Comparison of ENCODE assay signal across 19 cellular contexts in genomic region chr10:17354781-17355180, GRCh38.
DNase-seq lines count a peak whose midpoint lies in the region; TF ChIP-seq lines count a peak whose summit lies in the region.
"Had no signal": no experiment of that assay in that cellular context is flagged by ENCODE, and none has a peak within 500 bp of the region (broad histone marks: within the 10 kb centered on the region; RNA-seq: fewer than 3 reads in every experiment).

No MANE protein-coding gene starts in this region.

- no peaks in the 10 kb centered on the region for H3K9me2 ChIP-seq in GM23248 (ENCODE audit: insufficient read depth)

- no peaks in the 10 kb centered on the region for H3K9me3 ChIP-seq in GM23248 (ENCODE audit: low read depth)
- H3K9me3 ChIP-seq: HAP-1 had no signal

- no peaks in the 10 kb centered on the region for H4K20me1 ChIP-seq in GM23248 (ENCODE audit: insufficient read depth)

- 36 to 41% methylated on average over 5 of the region's 5 CpGs for WGBS in GM23248 (ENCODE audit: low coverage in 1 of 2, low lambda C conversion rate in 2 of 2, missing lambda C conversion rate in 2 of 2), 2 experiments

- peaks cover 1% of the 10 kb centered on the region; the same call in 1 of the 2 replicates for H3F3A ChIP-seq in GM23248 (ENCODE audit: insufficient read depth)

- DNase-seq in AG08395 (ENCODE audit: low spot score) (peak; percentile 18), GM23248 (peak; percentile 32), astrocyte of the hippocampus (ENCODE audit: low read depth, low spot score) (peak; percentile 42), fibroblast of the aortic adventitia (ENCODE audit: low read depth) (peak; percentile 40), SW 1271 (lab: John Stamatoyannopoulos, UW) (no peak), SHP77 (lab: John Stamatoyannopoulos, UW) (no peak), NCI-H1092 treated with DMSO at 0.1 percent for 48 hours (lab: John Stamatoyannopoulos, UW) (no peak)
- DNase-seq in activated effector memory CD4-positive, alpha-beta T cell treated with Interleukin-2 at 50 U/mL for 16 hours = no peak
- DNase-seq: AML-193, DMS53, GDM1, IMR-90, Kasumi-1, NCI-H1436, NCI-H2107, NCI-H345, NCI-H69 had no signal

- no peak for TF ChIP-seq CTCF in fibroblast of the aortic adventitia (IDR thresholded peaks at IDR 0.05; ENCODE audit: insufficient read depth, low read length)

- in situ Hi-C loops in GM23248 (cut with MboI) = no loop called here

- H3K9ac ChIP-seq in GM23248 = no peak overlapping the region

- H3K4me2 ChIP-seq in GM23248 (ENCODE audit: unreplicated experiment) = peak overlapping the region; percentile 44

- H3K4me3 ChIP-seq in GM23248 = no peak overlapping the region
- no peak overlapping the region for H3K4me3 ChIP-seq in fibroblast of the aortic adventitia (ENCODE audit: low read depth, low read length)
- H3K4me3 ChIP-seq: HAP-1, SK-N-MC had no signal

- no peaks in the 10 kb centered on the region for H3K36me3 ChIP-seq in GM23248 (ENCODE audit: low read depth)
- H3K36me3 ChIP-seq: HAP-1 had no signal

- H3K79me2 ChIP-seq in GM23248 (ENCODE audit: insufficient read depth) = no peaks in the 10 kb centered on the region

- peaks cover 23% of the 10 kb centered on the region for H3K4me1 ChIP-seq in GM23248 (ENCODE audit: insufficient read depth)
- H3K4me1 ChIP-seq: HAP-1 had no signal

- no peaks in the 10 kb centered on the region for H3K27me3 ChIP-seq in GM23248 (replicated peaks; ENCODE audit: insufficient read depth)

- H3K27ac ChIP-seq in GM23248 = no peak overlapping the region
- H3K27ac ChIP-seq: SK-N-MC had no signal

- peak overlapping the region; percentile 57 for H2AFZ ChIP-seq in GM23248

Comparison
In these comparisons a context has a peak if more than half of its experiments do, and no peak if none do; other contexts are left out.
1. DNase-seq: peak in AG08395 (single experiment), GM23248 (single experiment), astrocyte of the hippocampus (single experiment) and fibroblast of the aortic adventitia (single experiment); none in activated effector memory CD4-positive, alpha-beta T cell treated with Interleukin-2 at 50 U/mL for 16 hours (single experiment), SW 1271 (0 of 2), SHP77 (0 of 2) and NCI-H1092 treated with DMSO at 0.1 percent for 48 hours (single experiment).